ENCODE assay signal across 20 cellular contexts in genomic region chr1:159932296-159933285, GRCh38. TPM values are rescaled to one million over a fixed set of nuclear protein-coding genes. Genes with fewer than 3 reads are reported as not detected.
DNase-seq lines count a peak whose midpoint lies in the region; ATAC-seq and TF ChIP-seq lines count a peak whose summit lies in the region.
"Had no signal": no experiment of that assay in that cellular context is flagged by ENCODE, and none has a peak within 500 bp of the region (broad histone marks: within the 10 kb centered on the region; RNA-seq: fewer than 3 reads in every experiment).

No MANE protein-coding gene starts in this region.

- no peak overlapping the region for H4K5ac ChIP-seq in H9 (ENCODE audit: insufficient read length, low read depth, low read length)

- no peaks in the 10 kb centered on the region; the same call in 1 of the 2 replicates for H3K4me1 ChIP-seq in H9 (ENCODE audit: insufficient read depth, low read length)

- no peak overlapping the region for H2BK12ac ChIP-seq in H9 (ENCODE audit: insufficient read length, low read depth, low read length)

- no peak overlapping the region for H2BK120ac ChIP-seq in H9 (ENCODE audit: low read depth, low read length, poor library complexity, severe bottlenecking)

- no peak overlapping the region for H4K8ac ChIP-seq in H9 (replicated peaks; ENCODE audit: insufficient read length, low read depth, low read length)

- no peak overlapping the region for H3K4me3 Mint-ChIP-seq in H9
- H3K4me3 Mint-ChIP-seq: activated CD4-positive, alpha-beta memory T cell treated with anti-CD3 and anti-CD28 coated beads for 36 hours; activated naive CD4-positive, alpha-beta T cell treated with anti-CD3 and anti-CD28 coated beads, Interleukin-2, amount 10 ng/mL, durations not matched to agents 7 days and 5 days; CD4-positive, alpha-beta T cell; mesothelial cell of epicardium had no signal

- no peak overlapping the region for H3K9ac ChIP-seq in H9 (ENCODE audit: extremely low read depth, insufficient read length, low read length)

- in situ Hi-C loops in astrocyte of the spinal cord (cut with HindIII; ENCODE audit: low sequenced_read_pairs): no loop called here

- no peak overlapping the region for H3K23ac ChIP-seq in H9 (ENCODE audit: insufficient read length, low read depth, low read length)

- DNase-seq in A172 (ENCODE audit: low spot score): peak; percentile 77
- DNase-seq in H9: no peak
- DNase-seq in astrocyte of the spinal cord (ENCODE audit: low read depth, low spot score): peak; percentile 46
- DNase-seq in left kidney (ENCODE audit: low read depth, low spot score): peak; percentile 11
- no peak for DNase-seq in NCI-H1436 treated with DMSO at 0.1 percent for 48 hours (lab: John Stamatoyannopoulos, UW)
- no peak for DNase-seq in putamen (ENCODE audit: low spot score)
- DNase-seq in activated naive CD4-positive, alpha-beta T cell treated with anti-CD3 and anti-CD28 coated beads, Interleukin-2, amount 50 U/mL, for 72 hours (ENCODE audit: low spot score in 2 of 2): no peak
- DNase-seq in NCI-H2171 treated with DMSO at 0.1 percent for 48 hours (lab: John Stamatoyannopoulos, UW): no peak
- DNase-seq: ACHN; activated CD4-positive, alpha-beta memory T cell treated with anti-CD3 and anti-CD28 coated beads for 36 hours; activated naive CD4-positive, alpha-beta T cell treated with anti-CD3 and anti-CD28 coated beads, Interleukin-2, amount 10 ng/mL, durations not matched to agents 7 days and 5 days; activated T-cell treated with anti-CD3 and anti-CD28 coated beads, Interleukin-2, amount 50 U/mL, for 1 hour; body of pancreas; CD4-positive, alpha-beta T cell; NCI-H748 treated with DMSO at 0.1 percent for 48 hours; stimulated activated naive CD4-positive, alpha-beta T cell treated with Interleukin-2 at 50 U/mL for 16 hours had no signal

- peaks cover 20 to 24% of the 10 kb centered on the region in 2 experiments for H3K4me1 Mint-ChIP-seq in H9

- no peak overlapping the region for H3T11ph ChIP-seq in H9 (ENCODE audit: low read length)

- H3K23me2 ChIP-seq in H9 (ENCODE audit: insufficient read length, low read depth, low read length, poor library complexity, severe bottlenecking): no peaks in the 10 kb centered on the region

- no peaks in the 10 kb centered on the region for H3K9me3 Mint-ChIP-seq in H9
- no peaks in the 10 kb centered on the region for H3K9me3 Mint-ChIP-seq in activated naive CD4-positive, alpha-beta T cell treated with anti-CD3 and anti-CD28 coated beads, Interleukin-2, amount 50 U/mL, for 72 hours
- H3K9me3 Mint-ChIP-seq: activated CD4-positive, alpha-beta memory T cell treated with anti-CD3 and anti-CD28 coated beads for 36 hours; activated naive CD4-positive, alpha-beta T cell treated with anti-CD3 and anti-CD28 coated beads, Interleukin-2, amount 10 ng/mL, durations not matched to agents 7 days and 5 days; CD4-positive, alpha-beta T cell; mesothelial cell of epicardium had no signal

- H4K91ac ChIP-seq in H9 (ENCODE audit: insufficient read length, low read depth, low read length): no peak overlapping the region

- H3K4me3 ChIP-seq in astrocyte of the spinal cord (ENCODE audit: low read depth, low read length): no peak overlapping the region
- H3K4me3 ChIP-seq: body of pancreas had no signal

- no CpG with 5 or more reads among the region's 16 CpGs for WGBS in H9 (ENCODE audit: extremely low coverage, insufficient read length, low lambda C conversion rate)

- H3K79me2 ChIP-seq in H9 (ENCODE audit: insufficient read depth, low read length): no peaks in the 10 kb centered on the region

- no peak overlapping the region for H3K27ac ChIP-seq in H9 (ENCODE audit: insufficient read length, low read depth, low read length)
- H3K27ac ChIP-seq: body of pancreas had no signal

- H2BK15ac ChIP-seq in H9 (ENCODE audit: low read depth, low read length): no peak overlapping the region

- ATAC-seq in activated naive CD4-positive, alpha-beta T cell treated with anti-CD3 and anti-CD28 coated beads, Interleukin-2, amount 50 U/mL, for 72 hours: no peak
- ATAC-seq: body of pancreas, HepG2, Panc1 had no signal

- no peak overlapping the region for H2AFZ ChIP-seq in H9 (ENCODE audit: low read length)

- no peaks in the 10 kb centered on the region for H3K27me3 ChIP-seq in H9 (ENCODE audit: insufficient read depth, low read length)
- H3K27me3 ChIP-seq: body of pancreas had no signal

- no peak overlapping the region for H2BK5ac ChIP-seq in H9 (ENCODE audit: insufficient read length, low read length)

- H4K20me1 ChIP-seq in H9 (ENCODE audit: control insufficient read depth, insufficient read depth, insufficient read length): no peaks in the 10 kb centered on the region

- H3K9me3 ChIP-seq in H9 (ENCODE audit: control insufficient read depth, low read depth, low read length): no peaks in the 10 kb centered on the region
- H3K9me3 ChIP-seq: body of pancreas had no signal

- H3K79me1 ChIP-seq in H9 (ENCODE audit: insufficient read depth, low read depth, low read length, poor library complexity, severe bottlenecking): no peaks in the 10 kb centered on the region

- no peak overlapping the region for H2BK20ac ChIP-seq in H9 (ENCODE audit: low read depth, low read length, poor library complexity, severe bottlenecking)

- H3K56ac ChIP-seq in H9 (ENCODE audit: insufficient read length, low read depth, low read length): no peak overlapping the region

- H2AK5ac ChIP-seq in H9 (ENCODE audit: insufficient read length, low read length): no peak overlapping the region

- no peak overlapping the region for H3K18ac ChIP-seq in H9 (ENCODE audit: insufficient read length, low read depth, low read length)

- peak overlapping the region in 2 of 3 experiments; percentile 3 to 58; a peak in 2 of 7 replicates for H3K27ac Mint-ChIP-seq in H9
- no peak overlapping the region for H3K27ac Mint-ChIP-seq in activated naive CD4-positive, alpha-beta T cell treated with anti-CD3 and anti-CD28 coated beads, Interleukin-2, amount 50 U/mL, for 72 hours
- H3K27ac Mint-ChIP-seq: activated CD4-positive, alpha-beta memory T cell treated with anti-CD3 and anti-CD28 coated beads for 36 hours; activated naive CD4-positive, alpha-beta T cell treated with anti-CD3 and anti-CD28 coated beads, Interleukin-2, amount 10 ng/mL, durations not matched to agents 7 days and 5 days; CD4-positive, alpha-beta T cell; mesothelial cell of epicardium had no signal

- H3K27me3 Mint-ChIP-seq in H9 (ENCODE audit: low read depth): peaks cover 1% of the 10 kb centered on the region; the same call in 1 of the 2 replicates
- H3K27me3 Mint-ChIP-seq: activated CD4-positive, alpha-beta memory T cell treated with anti-CD3 and anti-CD28 coated beads for 36 hours; CD4-positive, alpha-beta T cell had no signal

- no peak overlapping the region for H3K4me2 ChIP-seq in H9 (ENCODE audit: insufficient read depth, insufficient read length, low read length)

- TF ChIP-seq CTCF in H9 (conservative IDR thresholded peaks at IDR 0.05) (no peak), astrocyte of the spinal cord (IDR thresholded peaks at IDR 0.05; ENCODE audit: low read depth, low read length) (peak; percentile 24)

- no peak overlapping the region for H3K14ac ChIP-seq in H9 (ENCODE audit: insufficient read depth, low read length)

- H3K36me3 Mint-ChIP-seq in H9 (ENCODE audit: insufficient read depth in 1 of 3, low read depth in 3 of 3): peaks cover 23 to 33% (median 27%) of the 10 kb centered on the region in 3 experiments
- no peaks in the 10 kb centered on the region for H3K36me3 Mint-ChIP-seq in activated naive CD4-positive, alpha-beta T cell treated with anti-CD3 and anti-CD28 coated beads, Interleukin-2, amount 50 U/mL, for 72 hours
- H3K36me3 Mint-ChIP-seq: activated CD4-positive, alpha-beta memory T cell treated with anti-CD3 and anti-CD28 coated beads for 36 hours; activated naive CD4-positive, alpha-beta T cell treated with anti-CD3 and anti-CD28 coated beads, Interleukin-2, amount 10 ng/mL, durations not matched to agents 7 days and 5 days had no signal

- H3K4ac ChIP-seq in H9 (ENCODE audit: low read depth, low read length): no peak overlapping the region

RNA-seq across cellular contexts. Expression of gene TAGLN2, which starts 7.3 kb away (rescaled TPM):
- total RNA-seq in A172 (2014; rRNA removed; shearing (Covaris generic)): 734 and 929 TPM in 2 replicates
- 76.7 and 80.5 TPM in 2 replicates for total RNA-seq in H9 (2021)
- total RNA-seq in activated naive CD4-positive, alpha-beta T cell treated with anti-CD3 and anti-CD28 coated beads, Interleukin-2, amount 50 U/mL, for 72 hours: 100 to 1,000 TPM; 391 to 559 TPM

RNA-seq across cellular contexts. Expression of gene IGSF9, which starts 12.8 kb away (rescaled TPM):
- total RNA-seq in A172 (2014; rRNA removed; shearing (Covaris generic)): 0.89 and 1.6 TPM in 2 replicates
- 11.3 and 12.3 TPM in 2 replicates for total RNA-seq in H9 (2021)
- total RNA-seq in activated naive CD4-positive, alpha-beta T cell treated with anti-CD3 and anti-CD28 coated beads, Interleukin-2, amount 50 U/mL, for 72 hours: not detected
- total RNA-seq: CD4-positive, alpha-beta T cell; HepG2; renal cortical epithelial cell had no signal

RNA-seq across cellular contexts. Expression of gene SLAMF9, which starts 21.4 kb away (rescaled TPM):
- not detected in 2 replicates for total RNA-seq in A172 (2014; rRNA removed; shearing (Covaris generic))
- total RNA-seq in H9 (2021): not detected in 2 replicates
- not detected for total RNA-seq in activated naive CD4-positive, alpha-beta T cell treated with anti-CD3 and anti-CD28 coated beads, Interleukin-2, amount 50 U/mL, for 72 hours
- total RNA-seq: activated CD4-positive, alpha-beta memory T cell treated with anti-CD3 and anti-CD28 coated beads for 36 hours; body of pancreas; CD4-positive, alpha-beta T cell; HepG2; mesothelial cell of epicardium; renal cortical epithelial cell had no signal

RNA-seq across cellular contexts. Expression of gene CFAP45, which starts 32.6 kb away (rescaled TPM):
- 2.4 and 3.7 TPM in 2 replicates for total RNA-seq in A172 (2014; rRNA removed; shearing (Covaris generic))
- total RNA-seq in H9 (2021): 0.53 and 0.85 TPM in 2 replicates
- total RNA-seq in activated naive CD4-positive, alpha-beta T cell treated with anti-CD3 and anti-CD28 coated beads, Interleukin-2, amount 50 U/mL, for 72 hours: 1 to 10 TPM; 1.2 to 2.8 TPM
- total RNA-seq: body of pancreas, HepG2 had no signal

Comparison
In these comparisons a context has a peak if more than half of its experiments do, and no peak if none do; other contexts are left out.
1. DNase-seq: peak in A172 (single experiment), astrocyte of the spinal cord (single experiment) and left kidney (single experiment); none in H9 (single experiment), NCI-H1436 treated with DMSO at 0.1 percent for 48 hours (single experiment), putamen (single experiment), activated naive CD4-positive, alpha-beta T cell treated with anti-CD3 and anti-CD28 coated beads, Interleukin-2, amount 50 U/mL, for 72 hours (0 of 2) and NCI-H2171 treated with DMSO at 0.1 percent for 48 hours (single experiment).
2. H3K27ac Mint-ChIP-seq: peak in H9 (2 of 3); none in activated naive CD4-positive, alpha-beta T cell treated with anti-CD3 and anti-CD28 coated beads, Interleukin-2, amount 50 U/mL, for 72 hours (0 of 2).